In the genomic region with DNA sequence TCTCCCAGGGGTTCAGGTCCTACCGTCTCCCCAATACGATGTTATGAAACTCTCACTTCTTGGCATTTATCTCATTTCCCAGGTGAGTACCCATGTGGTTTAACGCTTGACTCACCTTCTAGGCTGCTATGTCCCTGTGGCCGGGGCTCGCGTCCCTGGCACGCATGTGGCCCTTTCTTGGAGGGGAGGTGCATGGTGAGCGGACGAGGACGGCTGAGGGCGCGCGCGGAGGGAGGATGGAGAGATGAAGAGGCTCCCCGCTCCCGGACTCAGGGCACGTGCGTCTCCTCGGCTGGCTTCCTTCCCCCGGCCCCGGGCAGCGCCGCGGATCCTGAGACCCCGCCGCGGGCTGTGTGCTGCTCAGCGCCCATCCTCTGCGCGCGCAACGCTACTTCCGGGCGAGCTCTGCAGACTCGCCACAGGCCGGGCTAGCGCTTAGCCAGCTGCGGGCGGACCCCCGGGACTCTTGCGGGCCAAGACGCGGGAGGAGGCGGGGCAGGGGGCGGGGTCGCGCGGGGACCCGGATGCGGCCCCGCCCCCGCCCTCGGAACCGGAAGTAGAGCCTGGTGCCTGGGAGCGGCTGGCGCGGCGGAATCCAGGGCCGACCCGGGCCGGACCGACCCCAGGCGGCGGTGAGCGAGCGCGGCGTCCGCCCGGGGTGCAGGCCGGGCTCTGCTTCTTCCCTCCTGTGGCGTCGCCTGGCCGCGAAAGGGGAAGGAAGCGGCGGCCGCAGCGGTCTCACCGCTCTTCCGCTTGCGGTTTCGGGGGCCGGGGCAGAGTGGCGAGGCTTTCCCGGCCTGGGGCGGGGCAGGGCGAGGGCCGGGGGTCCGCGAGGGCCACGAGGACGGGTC, we compare ENCODE assay signal across 1 cellular context.
TF ChIP-seq lines count a peak whose summit lies in the region.

Gene CTTN, plus strand, starts transcription at position 547 of the 851 bp plus-strand sequence. CDS start 8,769 bp downstream, outside the sequence.

TF ChIP-seq in SK-N-SH treated with all-trans-retinoic acid at 6 μM for 48 hours, 23 proteins besides CTCF, POLR2A, EP300 and RAD21 (continued from another document):
- TF ChIP-seq TSHZ2 (CRISPR knock-in tag; IDR thresholded peaks at IDR 0.05) (no peak), ZFP3 (CRISPR knock-in tag; IDR thresholded peaks at IDR 0.05) (no peak), ZC3H10 (CRISPR knock-in tag; IDR thresholded peaks at IDR 0.05) (no peak)
